8 cellular contexts compared by ENCODE assay signal in the genomic region with DNA sequence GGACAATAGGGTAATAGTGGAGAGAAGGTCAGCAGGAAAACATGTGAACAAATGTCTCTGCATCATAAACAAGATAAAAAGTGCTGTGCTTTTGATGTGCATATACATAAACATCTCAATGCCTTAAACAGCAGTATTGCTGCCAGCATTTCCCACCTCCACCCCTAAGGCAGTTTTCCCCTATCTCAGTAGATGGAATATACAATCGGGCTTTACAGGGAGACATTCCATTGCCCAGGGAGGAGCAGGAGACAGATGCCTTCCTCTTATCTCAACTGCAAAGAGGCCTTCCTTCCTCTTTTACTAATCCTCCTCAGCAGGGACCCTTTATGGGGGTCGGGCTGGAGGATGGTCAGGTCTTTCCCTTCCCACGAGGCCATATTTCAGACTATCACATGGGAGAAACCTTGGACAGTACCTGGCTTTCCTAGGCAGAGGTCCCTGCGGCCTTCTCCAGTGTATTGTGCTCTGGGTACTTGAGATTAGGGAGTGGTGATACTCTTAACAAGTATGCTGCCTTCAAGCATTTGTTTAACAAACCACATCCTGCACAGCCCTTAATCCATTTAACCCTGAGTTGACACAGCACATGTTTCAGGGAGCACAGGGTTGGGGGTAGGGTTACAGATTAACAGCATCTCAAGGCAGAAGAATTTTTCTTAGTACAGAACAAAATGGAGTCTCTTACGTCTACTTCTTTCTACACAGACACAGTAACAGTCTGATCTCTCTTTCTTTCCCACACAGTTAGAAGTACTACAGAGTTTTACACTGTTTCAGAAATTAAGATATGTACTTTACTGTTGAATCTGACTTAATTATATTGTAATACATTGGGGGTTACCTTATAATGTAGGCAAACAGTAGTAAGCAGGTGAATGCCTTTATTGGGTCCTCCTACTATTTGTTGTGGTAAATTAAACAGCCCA.
DNase-seq lines count a peak whose midpoint lies in the region; ATAC-seq and TF ChIP-seq lines count a peak whose summit lies in the region.
"Not testable (repeated sequence)": the region's sequence is repeated elsewhere in the genome, so short reads cannot be mapped to it uniquely, and the experiment has no call there.

No MANE protein-coding gene starts in this region.

- H3K9ac ChIP-seq in HUES64 (ENCODE audit: low read depth, low read length), result peak overlapping the region; percentile 66

- DNase-seq in CMK (ENCODE audit: low read depth) (peak; percentile 48), NCI-H748 (lab: John Stamatoyannopoulos, UW; ENCODE audit: unreplicated experiment) (peak; percentile 75), cardiac muscle cell (ENCODE audit: low read depth in 1 of 2, low spot score in 1 of 2) (peak; percentile 24 to 54), myocyte (ENCODE audit: low read depth) (peak; percentile 43)

- peak overlapping the region; percentile 73 to 88 (median 78) for H3K4me3 Mint-ChIP-seq in brain
- H3K4me3 Mint-ChIP-seq in stimulated activated memory B cell treated with anti-CD40 and anti-IgM and Interleukin-4, amounts not matched to agents 10 μg/mL and 1 μg/mL and 100 μg/mL, for 72 hours, result peak overlapping the region; percentile 73

- H3K27ac ChIP-seq in HUES64 (ENCODE audit: low read depth, low read length), result peak overlapping the region; percentile 77
- peak overlapping the region; percentile 37; the same call in 1 of the 2 replicates for H3K27ac ChIP-seq in VCaP
- not testable (repeated sequence) for H3K27ac ChIP-seq in cardiac muscle cell

- not testable (repeated sequence) for TF ChIP-seq CTCF in VCaP (conservative IDR thresholded peaks at IDR 0.05); brain (conservative IDR thresholded peaks at IDR 0.05); cardiac muscle cell (IDR thresholded peaks at IDR 0.05; ENCODE audit: low read depth, low read length)

- H3K27me3 Mint-ChIP-seq in brain; stimulated activated memory B cell treated with anti-CD40 and anti-IgM and Interleukin-4, amounts not matched to agents 10 μg/mL and 1 μg/mL and 100 μg/mL, for 72 hours: not testable (repeated sequence)

- peak overlapping the region in 1 of 5 experiments; percentile 80 for H3K27ac Mint-ChIP-seq in brain
- H3K27ac Mint-ChIP-seq in stimulated activated memory B cell treated with anti-CD40 and anti-IgM and Interleukin-4, amounts not matched to agents 10 μg/mL and 1 μg/mL and 100 μg/mL, for 72 hours, result peak overlapping the region; percentile 23

- WGBS in HUES64, result 13% methylated on average over 5 of the region's 5 CpGs

- not testable (repeated sequence) for H3K36me3 Mint-ChIP-seq in brain; stimulated activated memory B cell treated with anti-CD40 and anti-IgM and Interleukin-4, amounts not matched to agents 10 μg/mL and 1 μg/mL and 100 μg/mL, for 72 hours

- H3K27me3 ChIP-seq in HUES64 (ENCODE audit: insufficient read depth, low read length); cardiac muscle cell: not testable (repeated sequence)

- not testable (repeated sequence) for H3K36me3 ChIP-seq in HUES64 (ENCODE audit: insufficient read depth, low read length); cardiac muscle cell

- not testable (repeated sequence) for ATAC-seq in stimulated activated memory B cell treated with anti-CD40 and anti-IgM and Interleukin-4, amounts not matched to agents 10 μg/mL and 1 μg/mL and 100 μg/mL, for 72 hours

- H3K4me1 Mint-ChIP-seq in brain, result peaks cover 12% of the 10 kb centered on the region
- peaks cover 12% of the 10 kb centered on the region for H3K4me1 Mint-ChIP-seq in stimulated activated memory B cell treated with anti-CD40 and anti-IgM and Interleukin-4, amounts not matched to agents 10 μg/mL and 1 μg/mL and 100 μg/mL, for 72 hours

- not testable (repeated sequence) for H3K9me3 ChIP-seq in HUES64 (ENCODE audit: insufficient read depth, low read depth, low read length); cardiac muscle cell (ENCODE audit: low read depth)

- peak overlapping the region; percentile 52 for H3K4me3 ChIP-seq in HUES64 (ENCODE audit: low read length)
- H3K4me3 ChIP-seq in cardiac muscle cell, result peak overlapping the region; percentile 32

- peaks cover 0 to 10% (median 0%) of the 10 kb centered on the region in 5 experiments for H3K9me3 Mint-ChIP-seq in brain
- not testable (repeated sequence) for H3K9me3 Mint-ChIP-seq in stimulated activated memory B cell treated with anti-CD40 and anti-IgM and Interleukin-4, amounts not matched to agents 10 μg/mL and 1 μg/mL and 100 μg/mL, for 72 hours

- peaks cover 22% of the 10 kb centered on the region for H3K4me1 ChIP-seq in HUES64 (ENCODE audit: insufficient read depth, low read length)
- not testable (repeated sequence) for H3K4me1 ChIP-seq in cardiac muscle cell (ENCODE audit: low read depth)
